In the genomic region with DNA sequence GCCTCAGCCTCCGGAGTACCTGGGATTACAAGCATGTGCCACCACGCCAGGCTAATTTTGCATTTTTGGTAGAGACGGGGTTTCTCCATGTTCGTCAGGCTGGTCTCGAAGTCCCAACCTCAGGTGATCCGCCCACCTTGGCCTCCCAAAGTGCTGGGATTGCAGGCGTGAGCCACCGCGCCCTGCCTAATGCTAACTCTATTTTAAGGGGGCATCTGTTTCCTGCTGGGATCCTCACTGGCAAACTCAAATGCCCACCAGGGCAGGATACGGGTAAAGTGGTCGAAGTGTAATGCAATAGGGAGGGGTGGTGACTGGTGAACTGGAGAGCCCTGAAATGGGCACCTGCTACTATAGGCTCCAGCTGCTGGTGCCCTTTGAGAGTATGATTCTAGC, we compare ENCODE assay signal across 22 cellular contexts.
"Had no signal": no experiment of that assay in that cellular context is flagged by ENCODE, and none has a peak within 500 bp of the region (broad histone marks: within the 10 kb centered on the region; RNA-seq: fewer than 3 reads in every experiment).

No MANE protein-coding gene starts in this region.

- DNase-seq: effector memory CD4-positive, alpha-beta T cell; heart left ventricle; hippocampal formation; kidney glomerular epithelial cell; mesendoderm; naive thymus-derived CD4-positive, alpha-beta T cell; nephron progenitor cell; sigmoid colon; stimulated activated CD4-positive, alpha-beta T cell treated with anti-CD3 and anti-CD28 coated beads, Interleukin-2, amount 100 ng/mL, for 24 hours; stimulated activated CD4-positive, alpha-beta T cell treated with anti-CD3 and anti-CD28 coated beads, Interleukin-4, amount 100 ng/mL, for 4 hours; stimulated activated naive CD4-positive, alpha-beta T cell; stomach; substantia nigra; transverse colon had no signal

- H3K27me3 Mint-ChIP-seq: naive thymus-derived CD4-positive, alpha-beta T cell had no signal

- H3K4me1 ChIP-seq: sigmoid colon, stomach, transverse colon had no signal

- H3K36me3 ChIP-seq: heart left ventricle, sigmoid colon, stomach, thoracic aorta, transverse colon had no signal

- H3K4me3 Mint-ChIP-seq: naive thymus-derived CD4-positive, alpha-beta T cell; nephron progenitor cell had no signal

- H3K4me3 ChIP-seq: coronary artery, heart left ventricle, sigmoid colon, skin epidermis, stomach, thoracic aorta, transverse colon had no signal

- H3K9me3 Mint-ChIP-seq: nephron progenitor cell had no signal

- ATAC-seq: esophagus mucosa; heart left ventricle; naive thymus-derived CD4-positive, alpha-beta T cell had no signal

- H3K27ac Mint-ChIP-seq: nephron progenitor cell had no signal

- H3K27me3 ChIP-seq: heart left ventricle, sigmoid colon, stomach, transverse colon had no signal

- H3K27ac ChIP-seq: coronary artery, heart left ventricle, sigmoid colon, skin epidermis, stomach, thoracic aorta, transverse colon had no signal

- FAIRE-seq: endometrium, frontal cortex, islet of Langerhans, urothelium cell line had no signal

- H3K9me3 ChIP-seq: heart left ventricle, sigmoid colon, stomach, thoracic aorta, transverse colon had no signal
